ENCODE assay signal across 23 cellular contexts in the genomic region with DNA sequence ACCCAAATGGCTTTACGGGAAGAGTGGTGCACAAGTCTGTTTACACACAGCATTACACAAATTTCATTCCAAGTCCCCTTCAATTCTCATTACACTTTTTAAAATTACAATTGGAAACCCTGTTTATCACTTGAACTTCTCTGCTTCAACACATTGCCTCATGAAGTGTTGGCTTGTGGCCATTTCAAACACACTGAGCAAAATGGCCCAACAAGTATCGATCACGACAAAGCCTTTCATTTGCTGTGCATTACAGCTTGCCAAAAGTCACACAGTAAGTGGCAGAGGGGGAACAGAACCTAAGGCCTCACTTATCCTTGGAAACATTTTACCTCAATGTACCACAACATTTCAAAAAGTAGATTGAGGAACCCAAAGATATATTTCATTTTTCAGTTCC. TPM values are rescaled to one million over a fixed set of nuclear protein-coding genes. Genes with fewer than 3 reads are reported as not detected.
DNase-seq lines count a peak whose midpoint lies in the region; ATAC-seq and TF ChIP-seq lines count a peak whose summit lies in the region.
"Had no signal": no experiment of that assay in that cellular context is flagged by ENCODE, and none has a peak within 500 bp of the region (broad histone marks: within the 10 kb centered on the region; RNA-seq: fewer than 3 reads in every experiment).

No MANE protein-coding gene starts in this region.

- TF ChIP-seq POLR2A in body of pancreas (IDR thresholded peaks at IDR 0.05) = no peak
- TF ChIP-seq POLR2A in vagina (IDR thresholded peaks at IDR 0.05) = no peak

- H3K36me3 ChIP-seq in body of pancreas (replicated peaks in 1 of 2; ENCODE audit: insufficient read depth in 1 of 2, low read depth in 2 of 2) (no peaks in the 10 kb centered on the region), vagina (no peaks in the 10 kb centered on the region)
- H3K36me3 ChIP-seq: BE2C had no signal

- 20 to 23% methylated on average over 3 of the region's 3 CpGs for WGBS in body of pancreas, 2 donors

- H3K27ac ChIP-seq in body of pancreas (peak overlapping the region; percentile 39 to 78 (median 46)), vagina (no peak overlapping the region)
- H3K27ac ChIP-seq: esophagus muscularis mucosa had no signal

- no peaks in the 10 kb centered on the region for H3K27me3 ChIP-seq in body of pancreas
- no peaks in the 10 kb centered on the region for H3K27me3 ChIP-seq in vagina
- H3K27me3 ChIP-seq: BE2C, esophagus muscularis mucosa had no signal

- H3K9me3 ChIP-seq in body of pancreas (no peaks in the 10 kb centered on the region), vagina (no peaks in the 10 kb centered on the region)
- H3K9me3 ChIP-seq: BE2C, esophagus muscularis mucosa had no signal

- H3K4me3 ChIP-seq in body of pancreas (no peak overlapping the region), vagina (no peak overlapping the region)
- H3K4me3 ChIP-seq: esophagus muscularis mucosa had no signal

- TF ChIP-seq CTCF in body of pancreas (IDR thresholded peaks at IDR 0.05) (no peak), vagina (IDR thresholded peaks at IDR 0.05) (no peak)

- ATAC-seq in body of pancreas = peak; percentile 77

- intact Hi-C loops in body of pancreas (cut with DNase I) (no loop called here), vagina (cut with DNase I) (no loop called here)

- DNase-seq in NCI-H1417 (lab: John Stamatoyannopoulos, UW) (peak; percentile 17 to 79 (median 63)), NCI-H1417 treated with DMSO at 0.1 percent for 48 hours (lab: John Stamatoyannopoulos, UW) (no peak), NCI-H1105 treated with DMSO at 0.1 percent for 48 hours (lab: John Stamatoyannopoulos, UW) (peak; percentile 78), NCI-H2196 (lab: John Stamatoyannopoulos, UW; ENCODE audit: unreplicated experiment) (peak; percentile 77), body of pancreas (peak; percentile 57 to 74 (median 70)), vagina (ENCODE audit: extremely low spot score in 2 of 2) (no peak), SIG-M5 treated with dmso at 0.1 percent for 504 hours (lab: John Stamatoyannopoulos, UW; ENCODE audit: unreplicated experiment) (no peak), medulla oblongata (ENCODE audit: extremely low spot score) (no peak)
- DNase-seq: activated CD4-positive, alpha-beta T cell treated with anti-CD3 and anti-CD28 coated beads, Interleukin-2, amount 10 ng/mL, durations not matched to agents 7 days and 5 days; activated CD8-positive, alpha-beta memory T cell treated with anti-CD3 and anti-CD28 coated beads, Interleukin-2, amount 50 U/mL, for 48 hours; activated effector memory CD4-positive, alpha-beta T cell treated with Interleukin-2 at 50 U/mL for 16 hours; BE2C; effector CD4-positive, alpha-beta T cell; mesenchymal stem cell; naive B cell; NCI-H446 treated with DMSO at 0.1 percent for 48 hours; OCI-M1; SIG-M5; stimulated activated CD4-positive, alpha-beta T cell treated with anti-CD3 and anti-CD28 coated beads, Interleukin-12 subunit alpha, Interleukin-12 subunit beta, amount 100 ng/mL, for 4 hours; stimulated activated CD8-positive, alpha-beta memory T cell treated with anti-CD3 and anti-CD28 coated beads, Interleukin-4, amount 100 ng/mL, for 48 hours; T-helper 1 cell had no signal

- H3K4me1 ChIP-seq in body of pancreas = peaks cover 27% of the 10 kb centered on the region
- no peaks in the 10 kb centered on the region for H3K4me1 ChIP-seq in vagina
- H3K4me1 ChIP-seq: BE2C, esophagus muscularis mucosa had no signal

RNA-seq across cellular contexts. Expression of gene TPH1, which starts 18.0 kb away (rescaled TPM):
- total RNA-seq in body of pancreas (under 1 TPM in 1 of 2 donors, not detected in 1; 0.52 TPM), vagina (0.49 TPM)
- total RNA-seq: A172 had no signal

RNA-seq across cellular contexts. Expression of gene SAAL1, which starts 41.8 kb away (rescaled TPM):
- total RNA-seq in body of pancreas = 10 to 100 TPM; 14.8 to 45.8 TPM
- total RNA-seq in vagina = 15.2 TPM

RNA-seq across cellular contexts. Expression of gene SERGEF, which starts 51.2 kb away (rescaled TPM):
- total RNA-seq in body of pancreas = 10 to 100 TPM; 20.8 to 28.7 TPM
- total RNA-seq in vagina = 30.7 TPM

Comparison
In these comparisons a context has a peak if more than half of its experiments do, and no peak if none do; other contexts are left out.
1. DNase-seq: peak in NCI-H1417 (3 of 3), NCI-H1105 treated with DMSO at 0.1 percent for 48 hours (single experiment), NCI-H2196 (single experiment) and body of pancreas (4 of 4); none in NCI-H1417 treated with DMSO at 0.1 percent for 48 hours (single experiment), vagina (0 of 2), SIG-M5 treated with dmso at 0.1 percent for 504 hours (single experiment) and medulla oblongata (single experiment).